Comparison of ENCODE assay signal across 12 cellular contexts in the genomic region with DNA sequence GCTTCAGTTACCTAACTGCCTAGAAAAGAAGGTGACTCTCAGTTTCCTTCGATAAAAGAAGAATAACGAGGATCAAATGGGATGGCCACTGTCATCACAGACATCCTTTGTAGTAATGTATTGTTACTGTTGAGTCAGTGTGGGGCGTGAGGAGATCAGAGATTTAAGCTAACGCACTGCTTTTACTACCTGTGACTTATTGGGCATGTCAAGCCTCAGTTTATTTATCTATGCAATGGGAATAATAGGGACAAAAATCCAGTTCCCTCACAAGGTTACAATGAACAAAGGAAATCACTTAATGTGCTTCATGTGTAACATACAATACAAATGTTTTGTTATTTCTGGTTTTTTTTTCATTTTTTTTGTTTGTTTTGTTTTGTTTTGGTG. TPM values are rescaled to one million over a fixed set of nuclear protein-coding genes. Genes with fewer than 3 reads are reported as not detected.
A peak's percentile ranks its signal among the peaks of the same experiment; 100 is the strongest.
DNase-seq lines count a peak whose midpoint lies in the region; ATAC-seq, FAIRE-seq and TF ChIP-seq lines count a peak whose summit lies in the region.
"Had no signal": no experiment of that assay in that cellular context is flagged by ENCODE, and none has a peak within 500 bp of the region (broad histone marks: within the 10 kb centered on the region; RNA-seq: fewer than 3 reads in every experiment).

No MANE protein-coding gene starts in this region.

- CTCF ChIA-PET in K562 (lab: Yijun Ruan, JAX; ENCODE audit: low intra/inter-chr PET ratio): no interaction called here

- no peak for FAIRE-seq in K562 (lab: Jason Lieb, UNC)
- FAIRE-seq: GM12892 had no signal

- no peaks in the 10 kb centered on the region for H4K20me1 ChIP-seq in K562 (replicated peaks; ENCODE audit: control insufficient read depth, insufficient read depth, low read length)

- TF ChIP-seq CTCF in K562 (IDR thresholded peaks at IDR 0.05 in 2 of 3, conservative IDR thresholded peaks at IDR 0.05 in 1 of 3; ENCODE audit: insufficient read depth in 2 of 3, low read depth in 1 of 3, low read length in 3 of 3) (no peak), stomach (IDR thresholded peaks at IDR 0.05) (no peak)

- peak overlapping the region; percentile 81 for H3K4me3 Mint-ChIP-seq in activated T-cell treated with anti-CD3 and anti-CD28 coated beads, Interleukin-2, amount 50 U/mL, for 24 hours
- peak overlapping the region; percentile 14 to 83 (median 78) for H3K4me3 Mint-ChIP-seq in immature natural killer cell

- no peaks in the 10 kb centered on the region for H3K36me3 Mint-ChIP-seq in activated T-cell treated with anti-CD3 and anti-CD28 coated beads, Interleukin-2, amount 50 U/mL, for 24 hours (ENCODE audit: low read depth)
- peaks cover 0 to 5% (median 0%) of the 10 kb centered on the region in 3 donors for H3K36me3 Mint-ChIP-seq in immature natural killer cell

- H3K9ac ChIP-seq in K562 (ENCODE audit: insufficient read depth in 1 of 2, low read depth in 2 of 2, low read length in 2 of 2): no peak overlapping the region
- H3K9ac ChIP-seq: KMS-11 had no signal

- no peak for TF ChIP-seq RAD21 in K562 (CRISPR knock-in tag; conservative IDR thresholded peaks at IDR 0.05 in 1 of 2, IDR thresholded peaks at IDR 0.05 in 1 of 2)

- H3K4me1 ChIP-seq in K562 (replicated peaks in 1 of 2; ENCODE audit: control insufficient read depth in 2 of 2, insufficient read depth in 2 of 2, low read length in 2 of 2): peaks cover 2 to 9% of the 10 kb centered on the region in 2 experiments; a peak in 2 of 5 replicates
- H3K4me1 ChIP-seq in stomach: peaks cover 5 to 20% (median 15%) of the 10 kb centered on the region in 4 donors

- H3K9me1 ChIP-seq in K562 (ENCODE audit: control insufficient read depth, insufficient read depth, low read length): no peaks in the 10 kb centered on the region

- H3K27ac ChIP-seq in K562 (ENCODE audit: extremely low read depth, low read depth, low read length): no peak overlapping the region
- peak overlapping the region in 3 of 5 donors; percentile 80 to 82 (median 80) for H3K27ac ChIP-seq in stomach
- H3K27ac ChIP-seq: KMS-11 had no signal

- BruUV-seq in K562 (replicated peaks; lab: Mats Ljungman, UMichigan): no TSS peak

- H3K27me3 Mint-ChIP-seq in activated T-cell treated with anti-CD3 and anti-CD28 coated beads, Interleukin-2, amount 50 U/mL, for 24 hours: peaks cover 57% of the 10 kb centered on the region
- H3K27me3 Mint-ChIP-seq in immature natural killer cell (ENCODE audit: low read depth in 3 of 3): peaks cover 7 to 21% (median 17%) of the 10 kb centered on the region in 3 donors

- H2AFZ ChIP-seq in K562 (ENCODE audit: low read depth, low read length): no peak overlapping the region

- TF ChIP-seq POLR2A in K562 (conservative IDR thresholded peaks at IDR 0.05) (no peak), stomach (IDR thresholded peaks at IDR 0.05) (no peak)

- no peak for DNase-seq in activated T-cell treated with anti-CD3 and anti-CD28 coated beads, Interleukin-2, amount 50 U/mL, for 24 hours
- no peak for DNase-seq in activated T-cell treated with anti-CD3 and anti-CD28 coated beads, Interleukin-2, amount 50 U/mL, for 1 hour
- DNase-seq in K562 (ENCODE audit: extremely low read depth in 1 of 4, low spot score in 3 of 4) (no peak), immature natural killer cell (no peak), stomach (no peak), GOT3 (lab: John Stamatoyannopoulos, UW) (no peak), GM03348 (ENCODE audit: low spot score) (no peak)
- DNase-seq: AML-193; stimulated activated naive CD4-positive, alpha-beta T cell treated with Interleukin-2 at 50 U/mL for 16 hours had no signal

- WGBS in K562 (ENCODE audit: insufficient coverage, low coverage, missing lambda C conversion rate): 13% methylated on average over 3 of the region's 4 CpGs
- WGBS in stomach, 5 donors: 65 to 84% (median 72%) methylated on average over 4 of the region's 4 CpGs

- intact Hi-C loops in K562 (cut with micrococcal nuclease): no loop called here
- intact Hi-C loops in stomach (cut with DNase I; ENCODE audit: low total_unique reads): no loop called here

- TF ChIP-seq EP300 in K562 (IDR thresholded peaks at IDR 0.05; ENCODE audit: low read length): no peak
- TF ChIP-seq EP300 in stomach (IDR thresholded peaks at IDR 0.05): no peak

- no peak overlapping the region for H3K27ac Mint-ChIP-seq in activated T-cell treated with anti-CD3 and anti-CD28 coated beads, Interleukin-2, amount 50 U/mL, for 24 hours
- H3K27ac Mint-ChIP-seq in immature natural killer cell: no peak overlapping the region

- peak overlapping the region; percentile 75 for H3K4me2 ChIP-seq in K562 (ENCODE audit: insufficient read depth, low read length)
- H3K4me2 ChIP-seq: KMS-11 had no signal

- H3K9me3 ChIP-seq in K562 (replicated peaks; ENCODE audit: control insufficient read depth, insufficient read depth, low read depth, low read length) (no peaks in the 10 kb centered on the region), stomach (no peaks in the 10 kb centered on the region)

- H3K9me3 Mint-ChIP-seq in activated T-cell treated with anti-CD3 and anti-CD28 coated beads, Interleukin-2, amount 50 U/mL, for 24 hours: peaks cover 7% of the 10 kb centered on the region
- peaks cover 0 to 9% (median 2%) of the 10 kb centered on the region in 6 donors for H3K9me3 Mint-ChIP-seq in immature natural killer cell

- H3K4me3 ChIP-seq in K562: no peak overlapping the region
- peak overlapping the region in 3 of 4 donors; percentile 63 to 74 (median 71) for H3K4me3 ChIP-seq in stomach

- POLR2A ChIA-PET in K562 (lab: Yijun Ruan, JAX): no interaction called here

- H3K36me3 ChIP-seq in K562 (ENCODE audit: control insufficient read depth, insufficient read depth, low read length) (no peaks in the 10 kb centered on the region), stomach (no peaks in the 10 kb centered on the region)

- ATAC-seq in K562 (no peak), HG02938 (IDR thresholded peaks at IDR 0.05; ENCODE audit: unreplicated experiment) (no peak)

- no peaks in the 10 kb centered on the region for H3K79me2 ChIP-seq in K562 (ENCODE audit: control insufficient read depth, insufficient read depth, low read length)

- peaks cover 13% of the 10 kb centered on the region for H3K4me1 Mint-ChIP-seq in activated T-cell treated with anti-CD3 and anti-CD28 coated beads, Interleukin-2, amount 50 U/mL, for 24 hours (ENCODE audit: low read depth)
- peaks cover 9 to 18% of the 10 kb centered on the region in 2 donors for H3K4me1 Mint-ChIP-seq in immature natural killer cell

- in situ Hi-C loops in K562 (cut with MboI): no loop called here

- peaks cover 2 to 11% of the 10 kb centered on the region in 2 experiments; a peak in 3 of 5 replicates for H3K27me3 ChIP-seq in K562 (ENCODE audit: control insufficient read depth in 2 of 2, insufficient read depth in 2 of 2, low read length in 2 of 2)
- H3K27me3 ChIP-seq in stomach: no peaks in the 10 kb centered on the region

TF ChIP-seq in K562, 482 proteins besides CTCF, POLR2A, EP300 and RAD21 (continues in another document):
- no peak for TF ChIP-seq YBX1 (IDR thresholded peaks at IDR 0.05)
- 0 out of 2 replicates have a peak, but pooled peaks have one; percentile 12 for TF ChIP-seq ZNF512 (tag; IDR thresholded peaks at IDR 0.05)
- peak; percentile 89 for TF ChIP-seq RBM25 (IDR thresholded peaks at IDR 0.05; ENCODE audit: low read depth, low read length, severe bottlenecking)
- TF ChIP-seq, protein P1, sequence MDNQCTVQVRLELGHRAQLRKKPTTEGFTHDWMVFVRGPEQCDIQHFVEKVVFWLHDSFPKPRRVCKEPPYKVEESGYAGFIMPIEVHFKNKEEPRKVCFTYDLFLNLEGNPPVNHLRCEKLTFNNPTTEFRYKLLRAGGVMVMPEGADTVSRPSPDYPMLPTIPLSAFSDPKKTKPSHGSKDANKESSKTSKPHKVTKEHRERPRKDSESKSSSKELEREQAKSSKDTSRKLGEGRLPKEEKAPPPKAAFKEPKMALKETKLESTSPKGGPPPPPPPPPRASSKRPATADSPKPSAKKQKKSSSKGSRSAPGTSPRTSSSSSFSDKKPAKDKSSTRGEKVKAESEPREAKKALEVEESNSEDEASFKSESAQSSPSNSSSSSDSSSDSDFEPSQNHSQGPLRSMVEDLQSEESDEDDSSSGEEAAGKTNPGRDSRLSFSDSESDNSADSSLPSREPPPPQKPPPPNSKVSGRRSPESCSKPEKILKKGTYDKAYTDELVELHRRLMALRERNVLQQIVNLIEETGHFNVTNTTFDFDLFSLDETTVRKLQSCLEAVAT (IDR thresholded peaks at IDR 0.05): no peak

RNA-seq across cellular contexts. Expression of gene TRPM6, which starts 0.3 kb away (rescaled TPM):
- 0.05 and 0.32 TPM in 2 replicates for total RNA-seq in K562 (2011; cell fraction: chromatin; rRNA removed; ENCODE audit: low replicate concordance)
- not detected in 2 replicates for total RNA-seq in K562 (2011; cell fraction: nucleolus; rRNA removed)
- total RNA-seq in K562 (2011; cell fraction: nucleoplasm; rRNA removed): 0.07 TPM in 1 of 2 replicates, not detected in the other
- total RNA-seq in K562 (2014; rRNA removed) (0.04 and 0.05 TPM in 2 replicates), K562 (2014; rRNA removed; fragmentation: Illumina TruSeq; extraction: Trizol) (0.13 and 0.15 TPM in 2 replicates), K562 (2015; rRNA removed; fragmentation: Illumina TruSeq; extraction: Trizol) (0.08 and 0.14 TPM in 2 replicates), K562 (2021) (0.11 and 0.13 TPM in 2 replicates), stomach (10 to 100 TPM in 2 of 5 donors, 1 to 10 TPM in 2, not detected in 1; 1.1 to 18.8 (median 7.9) TPM)
- polyA plus RNA-seq in K562 (2011; rRNA removed) (0.03 TPM in 1 of 2 replicates, not detected in the other), K562 (2014; fragmentation: Illumina TruSeq; extraction: Trizol) (0.06 and 0.16 TPM in 2 replicates), K562 (2014; fragmentation: Nextera tagmentation; extraction: Ambion mirVana) (under 1 TPM; 0.07 to 0.08 TPM), K562 (2014; rRNA removed) (0.09 and 0.23 TPM in 2 replicates), immature natural killer cell (not detected), stomach (under 1 TPM in 2 of 3 donors, not detected in 1; under 0.01 to 0.28 TPM)
- polyA plus RNA-seq in K562 (2011; cell fraction: cytosol; rRNA removed): under 0.01 TPM in 1 of 2 replicates, not detected in the other
- 0.01 TPM in 2 replicates for polyA plus RNA-seq in K562 (2011; cell fraction: nucleus; rRNA removed)
- polyA plus RNA-seq in K562 (2012): 0.07 and 0.09 TPM in 2 replicates
- 0.03 and 0.04 TPM in 2 replicates for polyA minus RNA-seq in K562 (2011; rRNA and poly(A)+ RNA removed)
- polyA minus RNA-seq in K562 (2011; cell fraction: cytosol; rRNA and poly(A)+ RNA removed): not detected in 2 replicates
- under 0.01 TPM in 1 of 2 replicates, not detected in the other for polyA minus RNA-seq in K562 (2011; cell fraction: nucleus; rRNA and poly(A)+ RNA removed)
